In the genomic region with DNA sequence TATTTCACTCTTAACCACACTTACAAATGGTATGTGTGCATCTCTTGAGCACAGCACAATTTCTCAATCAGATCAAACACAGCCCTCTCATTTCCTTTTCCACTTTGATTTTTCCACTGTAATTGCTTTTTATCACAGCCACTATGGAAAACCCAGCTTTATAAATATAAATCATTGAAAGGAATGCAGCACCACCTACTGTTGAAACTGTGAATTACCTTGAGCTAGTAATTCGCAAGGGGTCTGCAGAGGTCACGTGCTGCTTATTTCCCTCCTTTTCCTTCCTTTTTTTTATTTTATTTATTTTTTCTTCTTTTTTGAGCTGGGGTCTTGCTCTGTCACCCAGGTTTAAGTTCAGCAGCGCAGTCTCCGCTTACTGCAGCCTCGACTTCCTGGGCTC, we compare ENCODE assay signal across 9 cellular contexts.
A peak's percentile ranks its signal among the peaks of the same experiment; 100 is the strongest.
DNase-seq lines count a peak whose midpoint lies in the region; ATAC-seq and TF ChIP-seq lines count a peak whose summit lies in the region.
"Had no signal": no experiment of that assay in that cellular context is flagged by ENCODE, and none has a peak within 500 bp of the region (broad histone marks: within the 10 kb centered on the region; RNA-seq: fewer than 3 reads in every experiment).

No MANE protein-coding gene starts in this region.

- intact Hi-C loops in PC-9 (cut with micrococcal nuclease; ENCODE audit: unreplicated experiment) (no loop called here), stomach (cut with DNase I; ENCODE audit: low total_unique reads) (no loop called here)

- TF ChIP-seq POLR2A in stomach (IDR thresholded peaks at IDR 0.05): no peak

- no peak for DNase-seq in PC-9
- no peak for DNase-seq in foreskin keratinocyte
- no peak for DNase-seq in stomach
- DNase-seq in stimulated activated CD4-positive, alpha-beta T cell treated with anti-CD3 and anti-CD28 coated beads, Interleukin-4, amount 100 ng/mL, for 1 hour: no peak
- DNase-seq: effector memory CD4-positive, alpha-beta T cell had no signal

- H3K9me3 ChIP-seq in PC-9 (ENCODE audit: insufficient read depth, low read depth) (no peaks in the 10 kb centered on the region), stomach (no peaks in the 10 kb centered on the region)

- no peaks in the 10 kb centered on the region for H4K20me1 ChIP-seq in PC-9 (ENCODE audit: insufficient read depth)

- H3K36me3 ChIP-seq in PC-9 (ENCODE audit: low read depth) (no peaks in the 10 kb centered on the region), stomach (no peaks in the 10 kb centered on the region)

- BruUV-seq in PC-9 (replicated peaks; lab: Mats Ljungman, UMichigan): no TSS peak

- no peak overlapping the region for H3K27ac ChIP-seq in 22Rv1
- no peak overlapping the region for H3K27ac ChIP-seq in PC-9
- H3K27ac ChIP-seq in foreskin keratinocyte: no peak overlapping the region
- H3K27ac ChIP-seq in stomach: no peak overlapping the region

- no peak overlapping the region for H3K4me3 ChIP-seq in PC-9
- no peak overlapping the region for H3K4me3 ChIP-seq in stomach

- ATAC-seq in foreskin keratinocyte (no peak), HG02678 (IDR thresholded peaks at IDR 0.05; ENCODE audit: unreplicated experiment) (no peak), HG02759 (IDR thresholded peaks at IDR 0.05; ENCODE audit: unreplicated experiment) (no peak)

- no peak for TF ChIP-seq EP300 in stomach (IDR thresholded peaks at IDR 0.05)

- H3K9me2 ChIP-seq in PC-9 (ENCODE audit: insufficient read depth): no peaks in the 10 kb centered on the region

- H3K4me1 ChIP-seq in PC-9 (replicated peaks; ENCODE audit: insufficient read depth) (no peaks in the 10 kb centered on the region), foreskin keratinocyte (no peaks in the 10 kb centered on the region), stomach (no peaks in the 10 kb centered on the region)

- no peaks in the 10 kb centered on the region for H3K27me3 ChIP-seq in PC-9 (ENCODE audit: insufficient read depth, low read depth)
- no peaks in the 10 kb centered on the region for H3K27me3 ChIP-seq in foreskin keratinocyte
- no peaks in the 10 kb centered on the region for H3K27me3 ChIP-seq in stomach

- POLR2A ChIA-PET in PC-9 (lab: Charles Lee; ENCODE audit: unreplicated experiment): interaction anchor here (0.7 kb wide), 1 partner anchor 306 kb away, joined by 3 read pairs; no protein-coding TSS in a partner anchor

- peak; percentile 70 for TF ChIP-seq CTCF in 22Rv1 (IDR thresholded peaks at IDR 0.05)
- TF ChIP-seq CTCF in GM12872 (IDR thresholded peaks at IDR 0.05; ENCODE audit: insufficient read depth, low read depth, low read length): peak; percentile 59
- peak; percentile 76 for TF ChIP-seq CTCF in PC-9 (conservative IDR thresholded peaks at IDR 0.05)
- TF ChIP-seq CTCF in foreskin keratinocyte (conservative IDR thresholded peaks at IDR 0.05): peak; percentile 51
- peak in 3 of 7 experiments; percentile 18 to 47 (median 25) for TF ChIP-seq CTCF in stomach (IDR thresholded peaks at IDR 0.05)

- no peaks in the 10 kb centered on the region for H3F3A ChIP-seq in PC-9 (ENCODE audit: insufficient read depth, low read depth)

- WGBS in stomach, 5 donors: 83 to 86% (median 85%) methylated on average over 5 of the region's 5 CpGs

- no peaks in the 10 kb centered on the region for H3K79me2 ChIP-seq in PC-9 (ENCODE audit: low read depth)

- CTCF ChIA-PET in PC-9 (lab: Charles Lee): interaction anchor here (0.6 to 1.0 kb wide), 2 partner anchors 33 to 1229 kb away, joined by 3 to 5 read pairs; no protein-coding TSS in a partner anchor

- no peak overlapping the region for H3K4me2 ChIP-seq in PC-9

- H2AFZ ChIP-seq in PC-9: no peak overlapping the region
